In the genomic region with DNA sequence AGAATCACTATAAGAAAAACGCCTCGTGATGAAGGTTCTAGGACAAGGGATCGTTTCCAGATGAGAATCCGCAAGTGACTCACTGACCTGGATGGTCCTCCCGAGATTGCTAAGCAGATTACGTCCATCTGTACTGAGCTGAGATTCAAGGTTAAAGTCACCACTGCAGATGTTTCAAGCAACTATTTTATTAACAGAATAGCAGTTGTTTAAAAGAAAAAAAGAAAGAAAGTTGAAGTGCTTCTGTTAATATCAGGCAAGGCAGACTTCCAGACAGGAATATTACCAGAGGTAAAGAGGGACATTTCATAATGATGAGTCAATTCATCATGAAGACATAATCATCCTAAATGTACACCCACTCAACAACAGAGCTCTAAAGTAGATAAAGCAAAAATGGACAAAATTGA, we compare ENCODE assay signal across 12 cellular contexts. TPM values are rescaled to one million over a fixed set of nuclear protein-coding genes. Genes with fewer than 3 reads are reported as not detected.
DNase-seq lines count a peak whose midpoint lies in the region; ATAC-seq and TF ChIP-seq lines count a peak whose summit lies in the region.
"Had no signal": no experiment of that assay in that cellular context is flagged by ENCODE, and none has a peak within 500 bp of the region (broad histone marks: within the 10 kb centered on the region; RNA-seq: fewer than 3 reads in every experiment).

No MANE protein-coding gene starts in this region.

- H3K27me3 Mint-ChIP-seq in CD8-positive, alpha-beta memory T cell: no peaks in the 10 kb centered on the region
- no peaks in the 10 kb centered on the region for H3K27me3 Mint-ChIP-seq in endodermal cell (ENCODE audit: insufficient read depth)

- peaks cover 73 to 85% (median 84%) of the 10 kb centered on the region in 3 donors for H3K4me1 Mint-ChIP-seq in CD8-positive, alpha-beta memory T cell
- H3K4me1 Mint-ChIP-seq in endodermal cell: peaks cover 49% of the 10 kb centered on the region

- H3K4me1 ChIP-seq in CD8-positive, alpha-beta memory T cell (ENCODE audit: insufficient read depth, low read length): peaks cover 79% of the 10 kb centered on the region
- H3K4me1 ChIP-seq in Panc1 (ENCODE audit: control insufficient read depth, insufficient read depth, low read length): peaks cover 96% of the 10 kb centered on the region
- peaks cover 2% of the 10 kb centered on the region for H3K4me1 ChIP-seq in parathyroid adenoma
- H3K4me1 ChIP-seq in colonic mucosa: no peaks in the 10 kb centered on the region
- peaks cover 6% of the 10 kb centered on the region for H3K4me1 ChIP-seq in endodermal cell (ENCODE audit: control insufficient read depth, insufficient read depth, low read length)

- CTCF ChIA-PET in CD8-positive, alpha-beta memory T cell (lab: Charles Lee): interaction anchor here (0.6 to 34.4 kb wide), 4 partner anchors 8 to 245 kb away, joined by 3 to 727 read pairs (median 78); a partner anchor contains a TSS
- CTCF ChIA-PET in Panc1 (lab: Charles Lee): interaction anchor here (0.9 to 2.1 kb wide), 3 partner anchors 11 to 18 kb away, joined by 3 to 12 read pairs (median 5); no protein-coding TSS in a partner anchor

- peaks cover 3% of the 10 kb centered on the region for H3K36me3 ChIP-seq in CD8-positive, alpha-beta memory T cell (ENCODE audit: insufficient read depth, low read length)
- H3K36me3 ChIP-seq in Panc1 (ENCODE audit: control insufficient read depth, insufficient read depth, low read length): no peaks in the 10 kb centered on the region; the same call in 1 of the 2 replicates
- H3K36me3 ChIP-seq in parathyroid adenoma (ENCODE audit: control insufficient read depth, insufficient read depth, low read length): no peaks in the 10 kb centered on the region
- H3K36me3 ChIP-seq in colonic mucosa: no peaks in the 10 kb centered on the region
- peaks cover 9% of the 10 kb centered on the region for H3K36me3 ChIP-seq in endodermal cell (ENCODE audit: control insufficient read depth, insufficient read depth, low read length)

- ATAC-seq in Panc1 (no peak), GM19035 (IDR thresholded peaks at IDR 0.05; ENCODE audit: unreplicated experiment) (no peak)

- no peaks in the 10 kb centered on the region for H3K9me3 Mint-ChIP-seq in CD8-positive, alpha-beta memory T cell
- H3K9me3 Mint-ChIP-seq in endodermal cell: no peaks in the 10 kb centered on the region
- H3K9me3 Mint-ChIP-seq: memory B cell had no signal

- no peak overlapping the region for H3K4me2 ChIP-seq in parathyroid adenoma (ENCODE audit: low read length)

- peak overlapping the region; percentile 6 to 80 (median 36) for H3K4me3 Mint-ChIP-seq in CD8-positive, alpha-beta memory T cell
- no peak overlapping the region for H3K4me3 Mint-ChIP-seq in endodermal cell
- H3K4me3 Mint-ChIP-seq: memory B cell had no signal

- peak overlapping the region; percentile 14 for H3K4me3 ChIP-seq in CD8-positive, alpha-beta memory T cell (ENCODE audit: low read length)
- H3K4me3 ChIP-seq in Panc1 (ENCODE audit: low read depth in 2 of 2, low read length in 2 of 2): peak overlapping the region in 1 of 2 experiments; percentile 4; a peak in 1 of 4 replicates
- no peak overlapping the region for H3K4me3 ChIP-seq in parathyroid adenoma (ENCODE audit: low read depth, low read length)
- H3K4me3 ChIP-seq in colonic mucosa: no peak overlapping the region
- H3K4me3 ChIP-seq in endodermal cell (ENCODE audit: low read length): no peak overlapping the region

- POLR2A ChIA-PET in CD8-positive, alpha-beta memory T cell (lab: Charles Lee): interaction anchor here (0.5 to 9.5 kb wide), 3 partner anchors 8 to 631 kb away, joined by 4 to 96 read pairs (median 11); a partner anchor contains a TSS
- POLR2A ChIA-PET in Panc1 (lab: Charles Lee): interaction anchor here (0.8 kb wide), 1 partner anchor 14 kb away, joined by 3 read pairs; no protein-coding TSS in a partner anchor

- H3K27ac Mint-ChIP-seq in CD8-positive, alpha-beta memory T cell: peak overlapping the region in 7 of 8 donors; percentile 37 to 90 (median 70)
- no peak overlapping the region for H3K27ac Mint-ChIP-seq in endodermal cell
- H3K27ac Mint-ChIP-seq: memory B cell had no signal

- TF ChIP-seq CTCF in Panc1 (IDR thresholded peaks at IDR 0.05) (no peak), parathyroid adenoma (IDR thresholded peaks at IDR 0.05) (no peak), colonic mucosa (IDR thresholded peaks at IDR 0.05) (no peak), endodermal cell (conservative IDR thresholded peaks at IDR 0.05) (no peak)

- H3K27ac ChIP-seq in CD8-positive, alpha-beta memory T cell (ENCODE audit: low read depth, low read length): no peak overlapping the region
- peak overlapping the region; percentile 100 for H3K27ac ChIP-seq in Panc1 (ENCODE audit: low read length)
- peak overlapping the region; percentile 99 for H3K27ac ChIP-seq in epithelial cell of prostate
- peak overlapping the region; percentile 83 for H3K27ac ChIP-seq in parathyroid adenoma
- no peak overlapping the region for H3K27ac ChIP-seq in colonic mucosa
- H3K27ac ChIP-seq in endodermal cell (ENCODE audit: low read depth, low read length): no peak overlapping the region

- H3K9me3 ChIP-seq in CD8-positive, alpha-beta memory T cell (ENCODE audit: low read length): no peaks in the 10 kb centered on the region
- H3K9me3 ChIP-seq in Panc1 (ENCODE audit: control insufficient read depth, insufficient read depth, low read depth, low read length) (no peaks in the 10 kb centered on the region), parathyroid adenoma (ENCODE audit: control insufficient read depth, low read length) (no peaks in the 10 kb centered on the region), colonic mucosa (no peaks in the 10 kb centered on the region), endodermal cell (ENCODE audit: control insufficient read depth, low read length) (no peaks in the 10 kb centered on the region)

- intact Hi-C loops in Panc1 (cut with micrococcal nuclease; ENCODE audit: unreplicated experiment): no loop called here
- intact Hi-C loops in colonic mucosa (cut with DNase I): no loop called here

- no TSS peak for BruUV-seq in Panc1 (replicated peaks; lab: Mats Ljungman, UMichigan)

- DNase-seq in CD8-positive, alpha-beta memory T cell: no peak
- DNase-seq in Panc1 (ENCODE audit: low read depth, low spot score) (no peak), epithelial cell of prostate (ENCODE audit: low read depth, low spot score) (no peak), colonic mucosa (no peak), endodermal cell (no peak), COR-L47 (lab: John Stamatoyannopoulos, UW) (no peak)
- DNase-seq: GDM1; NCI-H2107; stimulated activated CD4-positive, alpha-beta T cell treated with anti-CD3 and anti-CD28 coated beads, Interleukin-4, amount 100 ng/mL, for 1 hour had no signal

- H3K9ac ChIP-seq in parathyroid adenoma (no peak overlapping the region), colonic mucosa (ENCODE audit: low read depth in 2 of 2, low read length in 2 of 2) (no peak overlapping the region), endodermal cell (ENCODE audit: extremely low read depth, low read length, poor library complexity, severe bottlenecking) (no peak overlapping the region)

- H3K79me2 ChIP-seq in parathyroid adenoma: peaks cover 63% of the 10 kb centered on the region

- H3K36me3 Mint-ChIP-seq in CD8-positive, alpha-beta memory T cell: peaks cover 0 to 24% (median 14%) of the 10 kb centered on the region in 3 donors
- peaks cover 8% of the 10 kb centered on the region for H3K36me3 Mint-ChIP-seq in endodermal cell (ENCODE audit: low read depth)
- H3K36me3 Mint-ChIP-seq: memory B cell had no signal

- in situ Hi-C loops in Panc1 (cut with HindIII; ENCODE audit: low pct_unique_long_range_greater_than_20kb, low sequenced_read_pairs): no loop called here

- 93 to 97% methylated on average over 6 of the region's 6 CpGs for WGBS in endodermal cell (ENCODE audit: insufficient coverage in 1 of 2, insufficient read length in 1 of 2), 2 experiments

- H2AFZ ChIP-seq in parathyroid adenoma: no peak overlapping the region

- no peaks in the 10 kb centered on the region for H3K27me3 ChIP-seq in CD8-positive, alpha-beta memory T cell (ENCODE audit: insufficient read depth, low read length, poor library complexity, severe bottlenecking)
- H3K27me3 ChIP-seq in Panc1 (ENCODE audit: control insufficient read depth, insufficient read depth, low read length) (no peaks in the 10 kb centered on the region), parathyroid adenoma (ENCODE audit: control insufficient read depth, insufficient read depth, low read length) (no peaks in the 10 kb centered on the region), colonic mucosa (no peaks in the 10 kb centered on the region), endodermal cell (ENCODE audit: control insufficient read depth, insufficient read depth, low read length, poor library complexity, severe bottlenecking) (no peaks in the 10 kb centered on the region)

RNA-seq across cellular contexts. Expression of a gene that starts 17.9 kb away (rescaled TPM):
- 10 to 100 TPM; 33.7 to 35.9 TPM for total RNA-seq in CD8-positive, alpha-beta memory T cell
- 146 TPM for polyA plus RNA-seq in CD8-positive, alpha-beta memory T cell
- total RNA-seq in Panc1 (2021; ENCODE audit: unreplicated experiment) (484 TPM), colonic mucosa (100 to 1,000 TPM; 133 to 142 TPM), endodermal cell (10 to 100 TPM; 58.4 to 92.7 TPM)
- 478 TPM for polyA plus RNA-seq in Panc1 (2012; ENCODE audit: insufficient read length)
- 42.1 TPM for polyA plus RNA-seq in endodermal cell (2013, experiment 1 of 2)
- polyA plus RNA-seq in endodermal cell (2013, experiment 2 of 2): 44.5 TPM

RNA-seq across cellular contexts. Expression of a gene that starts 44.1 kb away (rescaled TPM):
- total RNA-seq in CD8-positive, alpha-beta memory T cell: 1,000 to 10,000 TPM; 1,831 to 1,935 TPM
- polyA plus RNA-seq in CD8-positive, alpha-beta memory T cell: 44.9 TPM
- total RNA-seq in Panc1 (2021; ENCODE audit: unreplicated experiment): 2,061 TPM
- 6.1 TPM for polyA plus RNA-seq in Panc1 (2012; ENCODE audit: insufficient read length)
- total RNA-seq in colonic mucosa: 1,000 to 10,000 TPM; 2,653 to 6,886 TPM
- total RNA-seq in endodermal cell: 1,000 to 10,000 TPM; 4,079 to 4,491 TPM
- 4,451 TPM for polyA plus RNA-seq in endodermal cell (2013, experiment 1 of 2)
- polyA plus RNA-seq in endodermal cell (2013, experiment 2 of 2): 8,189 TPM

RNA-seq across cellular contexts. Expression of a gene that starts 45.4 kb away (rescaled TPM):
- total RNA-seq in CD8-positive, alpha-beta memory T cell: 100 to 1,000 TPM; 628 to 678 TPM
- polyA plus RNA-seq in CD8-positive, alpha-beta memory T cell: not detected
- total RNA-seq in Panc1 (2021; ENCODE audit: unreplicated experiment) (1,565 TPM), colonic mucosa (1,000 to 10,000 TPM; 1,555 to 3,531 TPM), endodermal cell (1,000 to 10,000 TPM; 4,032 to 4,837 TPM)
- polyA plus RNA-seq in Panc1 (2012; ENCODE audit: insufficient read length): 4.7 TPM
- 3,234 TPM for polyA plus RNA-seq in endodermal cell (2013, experiment 1 of 2)
- polyA plus RNA-seq in endodermal cell (2013, experiment 2 of 2): 5,800 TPM

RNA-seq across cellular contexts. Expression of a gene that starts 46.7 kb away (rescaled TPM):
- 1,000 to 10,000 TPM; 4,137 to 4,308 TPM for total RNA-seq in CD8-positive, alpha-beta memory T cell
- 1,675 TPM for polyA plus RNA-seq in CD8-positive, alpha-beta memory T cell
- total RNA-seq in Panc1 (2021; ENCODE audit: unreplicated experiment) (2,628 TPM), colonic mucosa (1,000 to 10,000 TPM; 1,834 to 2,096 TPM), endodermal cell (1,000 to 10,000 TPM; 2,153 to 2,485 TPM)
- 4,062 TPM for polyA plus RNA-seq in Panc1 (2012; ENCODE audit: insufficient read length)
- polyA plus RNA-seq in endodermal cell (2013, experiment 1 of 2): 3,202 TPM
- 2,907 TPM for polyA plus RNA-seq in endodermal cell (2013, experiment 2 of 2)

RNA-seq across cellular contexts. Expression of a gene that starts 53.1 kb away (rescaled TPM):
- total RNA-seq in CD8-positive, alpha-beta memory T cell: 100 to 1,000 TPM; 150 to 157 TPM
- polyA plus RNA-seq in CD8-positive, alpha-beta memory T cell: 30.0 TPM
- total RNA-seq in Panc1 (2021; ENCODE audit: unreplicated experiment) (175 TPM), colonic mucosa (100 to 1,000 TPM in 1 of 2 donors, 10 to 100 TPM in 1; 53.4 to 144 TPM), endodermal cell (100 to 1,000 TPM; 133 to 143 TPM)
- polyA plus RNA-seq in Panc1 (2012; ENCODE audit: insufficient read length): 125 TPM
- 51.2 TPM for polyA plus RNA-seq in endodermal cell (2013, experiment 1 of 2)
- 52.7 TPM for polyA plus RNA-seq in endodermal cell (2013, experiment 2 of 2)

Comparison
In these comparisons a context has a peak if more than half of its experiments do, and no peak if none do; other contexts are left out.
1. H3K27ac ChIP-seq: peak in Panc1 (single experiment), epithelial cell of prostate (single experiment) and parathyroid adenoma (single experiment); none in CD8-positive, alpha-beta memory T cell (single experiment), colonic mucosa (single experiment) and endodermal cell (single experiment).